Comparison of ENCODE assay signal across 1 cellular context in genomic region chr11:68374531-68374930, GRCh38.
TF ChIP-seq lines count a peak whose summit lies in the region.

No MANE protein-coding gene starts in this region.

TF ChIP-seq in SK-N-SH, 30 proteins besides CTCF, POLR2A, EP300 and RAD21 (continued from another document):
- no peak for TF ChIP-seq FOXM1 (IDR thresholded peaks at IDR 0.05; ENCODE audit: low read depth)
TF ChIP-seq in SK-N-SH: peak in this region for 0.
